14 cellular contexts compared by ENCODE assay signal in genomic region chr14:81449114-81449513, GRCh38. TPM values are rescaled to one million over a fixed set of nuclear protein-coding genes. Genes with fewer than 3 reads are reported as not detected.
DNase-seq lines count a peak whose midpoint lies in the region; ATAC-seq, FAIRE-seq and TF ChIP-seq lines count a peak whose summit lies in the region.
"Had no signal": no experiment of that assay in that cellular context is flagged by ENCODE, and none has a peak within 500 bp of the region (broad histone marks: within the 10 kb centered on the region; RNA-seq: fewer than 3 reads in every experiment).

No MANE protein-coding gene starts in this region.

- H3K27ac ChIP-seq in HEK293 (ENCODE audit: extremely low read depth, low read depth, low read length), result no peak overlapping the region
- H3K27ac ChIP-seq in caudate nucleus (ENCODE audit: low read depth, low read length), result peak overlapping the region; percentile 11

- TF ChIP-seq CTCF in HEK293 (tag by site-specific recombination; IDR thresholded peaks at IDR 0.05), result no peak
- no peak for TF ChIP-seq CTCF in retinal pigment epithelial cell (conservative IDR thresholded peaks at IDR 0.05; ENCODE audit: low read depth, low read length)

- CTCF ChIA-PET in HEK293 (lab: Yijun Ruan, JAX), result interaction anchor here (0.6 to 9.3 kb wide), 5 partner anchors 12 to 488 kb away, joined by 3 to 169 read pairs (median 3); no protein-coding TSS in a partner anchor

- no peaks in the 10 kb centered on the region for H3K9me3 ChIP-seq in HEK293 (ENCODE audit: control insufficient read depth, insufficient read depth, low read depth, low read length)

- DNase-seq in caudate nucleus (lab: John Stamatoyannopoulos, UW) (peak in 2 of 61 donors; percentile 12 to 42), left lobe of liver (ENCODE audit: low spot score) (no peak), retinal pigment epithelial cell (ENCODE audit: low read depth) (peak; percentile 66), NCI-H1694 treated with DMSO at 0.1 percent for 48 hours (lab: John Stamatoyannopoulos, UW) (no peak), frontal cortex (ENCODE audit: low spot score in 2 of 2) (no peak), glomerular visceral epithelial cell (ENCODE audit: extremely low spot score) (no peak)
- DNase-seq: activated CD8-positive, alpha-beta T cell treated with anti-CD3 and anti-CD28 coated beads for 36 hours; T1000 had no signal

- no peak for FAIRE-seq in frontal cortex (lab: Jason Lieb, UNC)
- FAIRE-seq: astrocyte, endometrium, GM18507, H54 had no signal

- H3K4me3 ChIP-seq in HEK293 (ENCODE audit: low read depth, low read length) (no peak overlapping the region), retinal pigment epithelial cell (ENCODE audit: low read length) (peak overlapping the region; percentile 10)

- POLR2A ChIA-PET in HEK293 (lab: Yijun Ruan, JAX), result no interaction called here

- no peaks in the 10 kb centered on the region for H3K36me3 ChIP-seq in HEK293 (ENCODE audit: control insufficient read depth in 2 of 2, insufficient read depth in 1 of 2, low read length in 2 of 2)

- peak; percentile 64 for ATAC-seq in left lobe of liver
- no peak for ATAC-seq in GM19351 (IDR thresholded peaks at IDR 0.05; ENCODE audit: unreplicated experiment)
- ATAC-seq: activated CD8-positive, alpha-beta T cell treated with anti-CD3 and anti-CD28 coated beads for 36 hours had no signal

- H3K4me1 ChIP-seq in HEK293 (ENCODE audit: control insufficient read depth, insufficient read depth, low read length), result peaks cover 3% of the 10 kb centered on the region; the same call in 1 of the 2 replicates

TF ChIP-seq in HEK293, 187 proteins besides CTCF, POLR2A, EP300 and RAD21:
- TF ChIP-seq HOXC10 (CRISPR knock-in tag; IDR thresholded peaks at IDR 0.05) (no peak), ZNF175 (tag by site-specific recombination; IDR thresholded peaks at IDR 0.05) (no peak), ZBTB17 (tag by site-specific recombination; IDR thresholded peaks at IDR 0.05) (peak; percentile 62), KLF16 (tag by site-specific recombination; IDR thresholded peaks at IDR 0.05) (no peak)
- TF ChIP-seq, protein P1, sequence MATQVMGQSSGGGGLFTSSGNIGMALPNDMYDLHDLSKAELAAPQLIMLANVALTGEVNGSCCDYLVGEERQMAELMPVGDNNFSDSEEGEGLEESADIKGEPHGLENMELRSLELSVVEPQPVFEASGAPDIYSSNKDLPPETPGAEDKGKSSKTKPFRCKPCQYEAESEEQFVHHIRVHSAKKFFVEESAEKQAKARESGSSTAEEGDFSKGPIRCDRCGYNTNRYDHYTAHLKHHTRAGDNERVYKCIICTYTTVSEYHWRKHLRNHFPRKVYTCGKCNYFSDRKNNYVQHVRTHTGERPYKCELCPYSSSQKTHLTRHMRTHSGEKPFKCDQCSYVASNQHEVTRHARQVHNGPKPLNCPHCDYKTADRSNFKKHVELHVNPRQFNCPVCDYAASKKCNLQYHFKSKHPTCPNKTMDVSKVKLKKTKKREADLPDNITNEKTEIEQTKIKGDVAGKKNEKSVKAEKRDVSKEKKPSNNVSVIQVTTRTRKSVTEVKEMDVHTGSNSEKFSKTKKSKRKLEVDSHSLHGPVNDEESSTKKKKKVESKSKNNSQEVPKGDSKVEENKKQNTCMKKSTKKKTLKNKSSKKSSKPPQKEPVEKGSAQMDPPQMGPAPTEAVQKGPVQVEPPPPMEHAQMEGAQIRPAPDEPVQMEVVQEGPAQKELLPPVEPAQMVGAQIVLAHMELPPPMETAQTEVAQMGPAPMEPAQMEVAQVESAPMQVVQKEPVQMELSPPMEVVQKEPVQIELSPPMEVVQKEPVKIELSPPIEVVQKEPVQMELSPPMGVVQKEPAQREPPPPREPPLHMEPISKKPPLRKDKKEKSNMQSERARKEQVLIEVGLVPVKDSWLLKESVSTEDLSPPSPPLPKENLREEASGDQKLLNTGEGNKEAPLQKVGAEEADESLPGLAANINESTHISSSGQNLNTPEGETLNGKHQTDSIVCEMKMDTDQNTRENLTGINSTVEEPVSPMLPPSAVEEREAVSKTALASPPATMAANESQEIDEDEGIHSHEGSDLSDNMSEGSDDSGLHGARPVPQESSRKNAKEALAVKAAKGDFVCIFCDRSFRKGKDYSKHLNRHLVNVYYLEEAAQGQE (tag by site-specific recombination; IDR thresholded peaks at IDR 0.05), result no peak
TF ChIP-seq in HEK293: peak in this region for 1.

RNA-seq across cellular contexts. Expression of gene STON2, which starts 49.0 kb away (rescaled TPM):
- total RNA-seq in left lobe of liver, result 6.3 TPM
- total RNA-seq in frontal cortex, result 19.2 TPM
